In the genomic region with DNA sequence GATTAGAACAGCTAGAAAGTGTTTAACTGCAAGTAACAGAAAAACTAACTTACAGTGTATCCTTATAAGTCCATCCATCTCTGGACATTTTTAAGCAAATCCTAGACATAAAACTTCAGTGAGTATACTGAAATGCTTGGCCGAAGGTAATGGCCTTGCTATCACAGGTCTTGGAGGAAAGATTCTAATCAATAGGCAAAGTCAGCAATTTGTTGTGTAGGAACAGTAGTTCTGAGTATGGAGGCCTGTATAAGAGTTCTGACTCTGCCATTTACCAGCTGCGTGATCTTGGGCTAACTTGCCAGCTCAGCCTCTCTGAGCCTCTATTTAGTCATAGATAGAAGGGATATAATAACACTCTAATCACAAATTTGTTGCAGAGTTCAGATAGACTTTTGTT, we compare ENCODE assay signal across 5 cellular contexts.
"Had no signal": no experiment of that assay in that cellular context is flagged by ENCODE, and none has a peak within 500 bp of the region (broad histone marks: within the 10 kb centered on the region; RNA-seq: fewer than 3 reads in every experiment).

No MANE protein-coding gene starts in this region.

- H3K4me2 ChIP-seq: KMS-11 had no signal

- H3K27ac ChIP-seq: HL-60, KMS-11 had no signal

- DNase-seq: KBM-7, KG1 had no signal

- H3K9ac ChIP-seq: KMS-11 had no signal

- FAIRE-seq: HTR-8/SVneo had no signal
